18 cellular contexts compared by ENCODE assay signal in genomic region chr6:76275746-76276145, GRCh38.
A peak's percentile ranks its signal among the peaks of the same experiment; 100 is the strongest.
DNase-seq lines count a peak whose midpoint lies in the region; ATAC-seq, FAIRE-seq and TF ChIP-seq lines count a peak whose summit lies in the region.
"Had no signal": no experiment of that assay in that cellular context is flagged by ENCODE, and none has a peak within 500 bp of the region (broad histone marks: within the 10 kb centered on the region; RNA-seq: fewer than 3 reads in every experiment).

No MANE protein-coding gene starts in this region.

- H3K27ac ChIP-seq in GM12878 (ENCODE audit: control insufficient read depth, insufficient read depth): no peak overlapping the region
- H3K27ac ChIP-seq: BLaER1, RWPE1, skin epidermis had no signal

- RAD21 ChIA-PET in GM12878 (lab: Charles Lee; ENCODE audit: unreplicated experiment): interaction anchor here (1.6 to 3.0 kb wide), 2 partner anchors 75 to 340 kb away, joined by 3 to 12 read pairs; no protein-coding TSS in a partner anchor

- SMC1A ChIA-PET in GM12878 (lab: Charles Lee; ENCODE audit: uncharacterized antibody, unreplicated experiment): interaction anchor here (0.6 to 1.0 kb wide), 2 partner anchors 73 to 620 kb away, joined by 3 read pairs; no protein-coding TSS in a partner anchor

- FAIRE-seq in GM12878 (lab: Jason Lieb, UNC): no peak
- FAIRE-seq: K562 had no signal

- H3K9ac ChIP-seq in GM12878 (ENCODE audit: control insufficient read depth, insufficient read depth, low read length): no peak overlapping the region
- H3K9ac ChIP-seq: BLaER1 had no signal

- no peak overlapping the region for H3K4me2 ChIP-seq in GM12878 (ENCODE audit: control insufficient read depth, insufficient read depth)
- H3K4me2 ChIP-seq: BLaER1 had no signal

- H3K36me3 Mint-ChIP-seq in Calu3 (ENCODE audit: insufficient read depth, unreplicated experiment): no peaks in the 10 kb centered on the region
- H3K36me3 Mint-ChIP-seq: memory B cell had no signal

- peak; percentile 15 for TF ChIP-seq CTCF in Calu3 (IDR thresholded peaks at IDR 0.05; ENCODE audit: unreplicated experiment)
- TF ChIP-seq CTCF in GM12874 (IDR thresholded peaks at IDR 0.05; ENCODE audit: insufficient read depth, low read depth, low read length): peak; percentile 28; the same call in 1 of the 2 replicates
- TF ChIP-seq CTCF in GM12878 (IDR thresholded peaks at IDR 0.05 in 2 of 3, conservative IDR thresholded peaks at IDR 0.05 in 1 of 3; ENCODE audit: control insufficient read depth in 2 of 3, extremely low read depth in 1 of 3, insufficient read depth in 1 of 3, low read depth in 3 of 3, low read length in 3 of 3): peak in 2 of 3 experiments; percentile 25 to 31; a peak in 2 of 6 replicates

- CTCF ChIA-PET in Calu3 (lab: Charles Lee): interaction anchor here (0.5 to 1.4 kb wide), 3 partner anchors 10 to 796 kb away, joined by 3 read pairs; no protein-coding TSS in a partner anchor
- CTCF ChIA-PET in GM12878 (lab: Yijun Ruan, JAX): interaction anchor here (0.6 to 1.2 kb wide), 3 partner anchors 265 to 578 kb away, joined by 3 to 4 read pairs (median 3); no protein-coding TSS in a partner anchor

- TF ChIP-seq EP300 in GM12878 (IDR thresholded peaks at IDR 0.05; ENCODE audit: borderline replicate concordance in 1 of 2, control insufficient read depth in 1 of 2, low read depth in 2 of 2, low read length in 2 of 2): no peak

- no peaks in the 10 kb centered on the region for H3K27me3 Mint-ChIP-seq in Calu3 (ENCODE audit: unreplicated experiment)
- H3K27me3 Mint-ChIP-seq: memory B cell had no signal

- H4K20me1 ChIP-seq in GM12878 (ENCODE audit: control insufficient read depth, insufficient read depth): no peaks in the 10 kb centered on the region
- H4K20me1 ChIP-seq: BLaER1 had no signal

- TF ChIP-seq POLR2A in GM12878 (IDR thresholded peaks at IDR 0.05; ENCODE audit: low read depth, low read length): no peak

- no peak overlapping the region for H3K4me3 ChIP-seq in GM12878
- H3K4me3 ChIP-seq: BLaER1, K562, skin epidermis had no signal

- peak; percentile 77 for ATAC-seq in GM12878
- no peak for ATAC-seq in GM18907 (IDR thresholded peaks at IDR 0.05; ENCODE audit: unreplicated experiment)
- ATAC-seq: activated CD8-positive, alpha-beta T cell treated with anti-CD3 and anti-CD28 coated beads, Interleukin-2, amount 10 ng/mL, durations not matched to agents 7 days and 5 days; K562 had no signal

- H3K9me3 ChIP-seq in GM12878 (replicated peaks; ENCODE audit: control insufficient read depth, insufficient read depth, low read length): no peaks in the 10 kb centered on the region

- DNase-seq in Calu3 (no peak), NCI-H2081 treated with DMSO at 0.1 percent for 48 hours (lab: John Stamatoyannopoulos, UW) (peak; percentile 1), GM12878 (ENCODE audit: low read depth, low spot score) (no peak), dermis blood vessel endothelial cell (no peak), GF-D8 (lab: John Stamatoyannopoulos, UW) (no peak), HuH-7.5 (ENCODE audit: low spot score) (no peak)
- DNase-seq: activated CD8-positive, alpha-beta T cell treated with anti-CD3 and anti-CD28 coated beads, Interleukin-2, amount 10 ng/mL, durations not matched to agents 7 days and 5 days; activated gamma-delta T cell treated with Interleukin-2 at 50 U/mL for 16 hours; GDM1; occipital lobe; T-helper 9 cell had no signal

- H3K4me3 Mint-ChIP-seq in Calu3 (ENCODE audit: low read depth, unreplicated experiment): no peak overlapping the region
- H3K4me3 Mint-ChIP-seq: activated CD8-positive, alpha-beta T cell treated with anti-CD3 and anti-CD28 coated beads, Interleukin-2, amount 10 ng/mL, durations not matched to agents 7 days and 5 days; memory B cell had no signal

- intact Hi-C loops in Calu3 (cut with micrococcal nuclease; ENCODE audit: unreplicated experiment) (no loop called here), GM12878 (cut with micrococcal nuclease; ENCODE audit: unreplicated experiment) (loop anchor here (10.0 kb wide), 1 partner anchor 589 kb away; no protein-coding TSS in a partner anchor)

- 0% methylated on average over 1 of the region's 1 CpG for WGBS in GM12878 (ENCODE audit: insufficient coverage, insufficient replicate concordance, low lambda C conversion rate, missing lambda C conversion rate)

- no peaks in the 10 kb centered on the region for H3K36me3 ChIP-seq in GM12878 (ENCODE audit: control insufficient read depth in 2 of 2, insufficient read depth in 2 of 2, low read length in 1 of 2)
- H3K36me3 ChIP-seq: BLaER1 had no signal

- H3K27ac Mint-ChIP-seq in Calu3 (ENCODE audit: unreplicated experiment): no peak overlapping the region
- H3K27ac Mint-ChIP-seq: activated CD8-positive, alpha-beta T cell treated with anti-CD3 and anti-CD28 coated beads, Interleukin-2, amount 10 ng/mL, durations not matched to agents 7 days and 5 days; memory B cell had no signal

- POLR2A ChIA-PET in GM12878 (lab: Charles Lee): no interaction called here

- peaks cover 4% of the 10 kb centered on the region for H3K9me3 Mint-ChIP-seq in Calu3 (ENCODE audit: low read depth, unreplicated experiment)

- BruUV-seq in Calu3 (replicated peaks; lab: Mats Ljungman, UMichigan): no TSS peak
- BruUV-seq in GM12878 (replicated peaks; lab: Mats Ljungman, UMichigan): no TSS peak

- peak; percentile 28 for TF ChIP-seq RAD21 in GM12878 (IDR thresholded peaks at IDR 0.05; ENCODE audit: insufficient read depth, low read depth, low read length)

- no peaks in the 10 kb centered on the region for H3K27me3 ChIP-seq in GM12878 (replicated peaks in 1 of 2; ENCODE audit: control insufficient read depth in 2 of 2, insufficient read depth in 2 of 2, low read length in 1 of 2)
- H3K27me3 ChIP-seq: BLaER1 had no signal

- in situ Hi-C loops in GM12878 (cut with MboI): no loop called here

- no peak overlapping the region for H2AFZ ChIP-seq in GM12878 (ENCODE audit: control insufficient read depth, low read depth, low read length)

- no peaks in the 10 kb centered on the region for H3K79me2 ChIP-seq in GM12878 (ENCODE audit: control insufficient read depth, insufficient read depth, low read length)

- H3K4me1 ChIP-seq in GM12878 (ENCODE audit: control insufficient read depth, insufficient read depth, low read length): no peaks in the 10 kb centered on the region
- H3K4me1 ChIP-seq: BLaER1 had no signal

- no peaks in the 10 kb centered on the region for H3K4me1 Mint-ChIP-seq in Calu3 (ENCODE audit: low read depth, unreplicated experiment)
- H3K4me1 Mint-ChIP-seq: memory B cell had no signal

TF ChIP-seq in GM12878, 131 proteins besides CTCF, POLR2A, EP300 and RAD21:
- TF ChIP-seq EGR1 (IDR thresholded peaks at IDR 0.05; ENCODE audit: borderline replicate concordance in 1 of 2, low read depth in 2 of 2, low read length in 2 of 2): no peak
- no peak for TF ChIP-seq GATAD2B (conservative IDR thresholded peaks at IDR 0.05; ENCODE audit: low read depth)
- TF ChIP-seq RUNX3 (IDR thresholded peaks at IDR 0.05; ENCODE audit: low read length): no peak
- TF ChIP-seq BRCA1 (IDR thresholded peaks at IDR 0.05; ENCODE audit: low read depth, low read length): no peak
- no peak for TF ChIP-seq LARP7 (IDR thresholded peaks at IDR 0.05)
- TF ChIP-seq SMC3 (IDR thresholded peaks at IDR 0.05; ENCODE audit: borderline replicate concordance, low read length): peak; percentile 12; the same call in 1 of the 2 replicates
- no peak for TF ChIP-seq FOS (IDR thresholded peaks at IDR 0.05; ENCODE audit: borderline replicate concordance, extremely low read depth, insufficient read length)
- no peak for TF ChIP-seq ESRRA (IDR thresholded peaks at IDR 0.05; ENCODE audit: low read length)
- TF ChIP-seq BHLHE40 (IDR thresholded peaks at IDR 0.05; ENCODE audit: borderline replicate concordance in 1 of 2, low read depth in 2 of 2, low read length in 1 of 2): no peak
